Comparison of ENCODE assay signal across 8 cellular contexts in genomic region chr3:14651440-14652251, GRCh38. TPM values are rescaled to one million over a fixed set of nuclear protein-coding genes. Genes with fewer than 3 reads are reported as not detected.
A peak's percentile ranks its signal among the peaks of the same experiment; 100 is the strongest.
DNase-seq lines count a peak whose midpoint lies in the region; ATAC-seq and TF ChIP-seq lines count a peak whose summit lies in the region.

TSS of gene CCDC174 (plus strand) at chr3:14651762. CDS start at chr3:14651837, 75 bp downstream.

- H3K27me3 Mint-ChIP-seq in Calu3 (ENCODE audit: unreplicated experiment) (no peaks in the 10 kb centered on the region), endothelial cell (ENCODE audit: unreplicated experiment) (no peaks in the 10 kb centered on the region), mesothelial cell of epicardium (ENCODE audit: low read depth) (peaks cover 34% of the 10 kb centered on the region)

- peaks cover 27% of the 10 kb centered on the region for H3K36me3 ChIP-seq in HUES64 (ENCODE audit: insufficient read depth, low read length)
- H3K36me3 ChIP-seq in OCI-LY1 (ENCODE audit: insufficient read depth, low read length): peaks cover 27% of the 10 kb centered on the region

- H3K9me3 ChIP-seq in HUES64 (ENCODE audit: insufficient read depth, low read depth, low read length): no peaks in the 10 kb centered on the region
- no peaks in the 10 kb centered on the region for H3K9me3 ChIP-seq in OCI-LY1 (ENCODE audit: low read length)

- H3K9ac ChIP-seq in HUES64 (ENCODE audit: low read depth, low read length) (peak within 1 kb of the TSS; percentile 74), OCI-LY1 (ENCODE audit: low read length) (peak within 1 kb of the TSS; percentile 83)

- H3K27ac ChIP-seq in HUES64 (ENCODE audit: low read depth, low read length) (peak within 1 kb of the TSS; percentile 31; the same call in 1 of the 2 replicates), OCI-LY1 (ENCODE audit: low read depth, low read length, poor library complexity, severe bottlenecking) (peak within 1 kb of the TSS; percentile 22)

- peaks cover 9% of the 10 kb centered on the region for H3K27me3 ChIP-seq in HUES64 (ENCODE audit: insufficient read depth, low read length)
- no peaks in the 10 kb centered on the region for H3K27me3 ChIP-seq in OCI-LY1 (ENCODE audit: insufficient read depth, low read length)

- TF ChIP-seq CTCF in Calu3 (IDR thresholded peaks at IDR 0.05; ENCODE audit: unreplicated experiment) (no peak), OCI-LY1 (IDR thresholded peaks at IDR 0.05; ENCODE audit: low read length) (no peak), endothelial cell (IDR thresholded peaks at IDR 0.05; ENCODE audit: unreplicated experiment) (no peak), mesothelial cell of epicardium (IDR thresholded peaks at IDR 0.05; ENCODE audit: unreplicated experiment) (no peak)

- H3K79me2 ChIP-seq in OCI-LY1 (ENCODE audit: insufficient read depth, low read length): peaks cover 26% of the 10 kb centered on the region

- TSS peak; percentile 81 for BruUV-seq in Calu3 (replicated peaks; lab: Mats Ljungman, UMichigan)

- H3K36me3 Mint-ChIP-seq in Calu3 (ENCODE audit: insufficient read depth, unreplicated experiment): peaks cover 29% of the 10 kb centered on the region
- peaks cover 10% of the 10 kb centered on the region for H3K36me3 Mint-ChIP-seq in endothelial cell (ENCODE audit: low read depth, unreplicated experiment)
- H3K36me3 Mint-ChIP-seq in mesothelial cell of epicardium: peaks cover 5% of the 10 kb centered on the region

- peaks cover 26% of the 10 kb centered on the region for H3K4me1 Mint-ChIP-seq in Calu3 (ENCODE audit: low read depth, unreplicated experiment)
- peaks cover 32% of the 10 kb centered on the region for H3K4me1 Mint-ChIP-seq in endothelial cell (ENCODE audit: unreplicated experiment)
- peaks cover 22% of the 10 kb centered on the region for H3K4me1 Mint-ChIP-seq in mesothelial cell of epicardium

- CTCF ChIA-PET in Calu3 (lab: Charles Lee): interaction anchor here (0.6 to 1.2 kb wide), 7 partner anchors 16 to 1998 kb away, joined by 3 to 6 read pairs (median 4); no protein-coding TSS in a partner anchor

- H3K4me1 ChIP-seq in HUES64 (ENCODE audit: insufficient read depth, low read length) (no peaks in the 10 kb centered on the region), OCI-LY1 (ENCODE audit: insufficient read depth, low read length, severe bottlenecking) (peaks cover 30% of the 10 kb centered on the region)

- H3K9me2 ChIP-seq in OCI-LY1 (ENCODE audit: low read depth, low read length): no peaks in the 10 kb centered on the region

- H3K9me3 Mint-ChIP-seq in Calu3 (ENCODE audit: low read depth, unreplicated experiment): no peaks in the 10 kb centered on the region
- H3K9me3 Mint-ChIP-seq in endothelial cell (ENCODE audit: unreplicated experiment): no peaks in the 10 kb centered on the region
- no peaks in the 10 kb centered on the region for H3K9me3 Mint-ChIP-seq in mesothelial cell of epicardium

- peak within 1 kb of the TSS; percentile 83 for H3K4me3 ChIP-seq in HUES64 (ENCODE audit: low read length)
- peak within 1 kb of the TSS; percentile 83 for H3K4me3 ChIP-seq in OCI-LY1 (ENCODE audit: low read depth, low read length, poor library complexity, severe bottlenecking)

- no peaks in the 10 kb centered on the region for H4K20me1 ChIP-seq in OCI-LY1 (ENCODE audit: insufficient read depth, low read length)

- intact Hi-C loops in Calu3 (cut with micrococcal nuclease; ENCODE audit: unreplicated experiment): no loop called here

- peak within 1 kb of the TSS; percentile 93 for H3K4me3 Mint-ChIP-seq in Calu3 (ENCODE audit: low read depth, unreplicated experiment)
- peak within 1 kb of the TSS; percentile 99 for H3K4me3 Mint-ChIP-seq in endothelial cell (ENCODE audit: unreplicated experiment)
- H3K4me3 Mint-ChIP-seq in mesothelial cell of epicardium: peak within 1 kb of the TSS; percentile 95

- DNase-seq in Calu3: peak; percentile 94
- DNase-seq in activated CD8-positive, alpha-beta memory T cell treated with anti-CD3 and anti-CD28 coated beads, Interleukin-2, amount 50 U/mL, for 4 hours: peak; percentile 92
- DNase-seq in endothelial cell (ENCODE audit: low spot score): peak; percentile 89
- peak; percentile 71 to 85 for DNase-seq in mesothelial cell of epicardium (ENCODE audit: low spot score in 2 of 2, unreplicated experiment in 2 of 2)
- peak; percentile 82 to 87 for DNase-seq in stimulated activated CD8-positive, alpha-beta memory T cell treated with anti-CD3 and anti-CD28 coated beads, Interleukin-15, amount 100 ng/mL, for 48 hours (ENCODE audit: low read depth in 2 of 2)

- H3K4me2 ChIP-seq in OCI-LY1 (ENCODE audit: low read length): peak within 1 kb of the TSS; percentile 96

- H2AFZ ChIP-seq in OCI-LY1 (ENCODE audit: low read length): no peak within 1 kb of the TSS

- H3F3A ChIP-seq in OCI-LY1 (ENCODE audit: insufficient read depth, low read length): no peaks in the 10 kb centered on the region

- peak; percentile 98 for ATAC-seq in GM21447 (IDR thresholded peaks at IDR 0.05; ENCODE audit: unreplicated experiment)

- H3K27ac Mint-ChIP-seq in Calu3 (ENCODE audit: unreplicated experiment) (peak within 1 kb of the TSS; percentile 94), endothelial cell (ENCODE audit: unreplicated experiment) (peak within 1 kb of the TSS; percentile 99), mesothelial cell of epicardium (peak within 1 kb of the TSS; percentile 98)

- under 1% methylated on average over 47 of the region's 47 CpGs for WGBS in HUES64

RNA-seq across cellular contexts. Expression of gene CCDC174, which starts in this region (rescaled TPM):
- total RNA-seq in Calu3 (2022) (17.9 and 21.1 TPM in 2 replicates), endothelial cell (ENCODE audit: unreplicated experiment) (22.9 TPM), mesothelial cell of epicardium (21.8 to 25.5 TPM (median 22.6 TPM) in 3 replicates)
- polyA plus RNA-seq in HUES64 (2013, experiment 1 of 2): 8.4 TPM
- 11.7 TPM for polyA plus RNA-seq in HUES64 (2013, experiment 2 of 2)

Comparison
In these comparisons a context has a peak if more than half of its experiments do, and no peak if none do; other contexts are left out.
1. Peak in every context shown above with its lines: DNase-seq, ATAC-seq, H3K4me3 ChIP-seq and H3K27ac ChIP-seq.